8 cellular contexts compared by ENCODE assay signal in the genomic region with DNA sequence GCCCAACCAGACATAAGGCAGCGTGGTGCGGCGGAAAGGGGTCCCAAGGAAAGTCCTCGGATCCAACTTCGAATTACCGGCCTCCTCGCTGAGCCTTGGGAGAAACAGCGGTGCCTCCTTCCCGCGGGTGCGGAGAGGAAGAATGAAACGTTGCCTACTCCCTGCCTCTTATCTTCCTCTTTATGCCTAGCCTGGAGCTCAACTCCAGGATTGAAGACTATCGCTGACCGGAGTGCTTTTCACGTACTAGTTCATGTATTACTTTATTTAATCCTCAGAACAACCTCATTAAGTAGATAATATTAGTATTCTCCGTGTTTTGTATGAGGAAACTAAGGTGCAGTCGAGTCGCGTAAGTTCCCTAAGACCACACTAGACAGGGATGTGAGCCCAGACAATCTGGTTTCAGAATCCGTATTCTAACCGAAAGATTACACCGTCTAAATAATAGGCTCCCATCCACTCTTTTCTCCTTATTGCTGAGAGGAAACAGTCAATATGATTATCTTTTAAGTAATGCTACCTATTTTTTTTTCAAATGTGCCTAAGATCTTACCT. TPM values are rescaled to one million over a fixed set of nuclear protein-coding genes. Genes with fewer than 3 reads are reported as not detected.
DNase-seq lines count a peak whose midpoint lies in the region; ATAC-seq and TF ChIP-seq lines count a peak whose summit lies in the region.

No MANE protein-coding gene starts in this region.

- no peak for TF ChIP-seq POLR2A in esophagus muscularis mucosa (IDR thresholded peaks at IDR 0.05; ENCODE audit: low read depth)
- no peak for TF ChIP-seq POLR2A in ovary (IDR thresholded peaks at IDR 0.05)

- H3K27ac ChIP-seq in esophagus muscularis mucosa (replicated peaks in 1 of 4) (peak overlapping the region; percentile 80 to 89 (median 87)), ovary (peak overlapping the region; percentile 15 to 65)

- peak overlapping the region; percentile 69 to 84 (median 70) for H3K4me3 ChIP-seq in esophagus muscularis mucosa
- peak overlapping the region; percentile 92 for H3K4me3 ChIP-seq in ovary

- no peaks in the 10 kb centered on the region for H3K9me3 ChIP-seq in esophagus muscularis mucosa
- no peaks in the 10 kb centered on the region for H3K9me3 ChIP-seq in ovary

- WGBS in esophagus muscularis mucosa = 39% methylated on average over 18 of the region's 22 CpGs
- WGBS in ovary, 3 donors = 30 to 35% (median 32%) methylated on average over 22 of the region's 22 CpGs

- intact Hi-C loops in esophagus muscularis mucosa (cut with DNase I) = loop anchor here (10.0 kb wide), 1 partner anchor 195 kb away; no protein-coding TSS in a partner anchor
- intact Hi-C loops in ovary (cut with DNase I) = no loop called here

- ATAC-seq in HG02571 (IDR thresholded peaks at IDR 0.05; ENCODE audit: unreplicated experiment) = no peak

- H3K36me3 ChIP-seq in esophagus muscularis mucosa = peaks cover 0 to 6% (median 0%) of the 10 kb centered on the region in 4 donors
- H3K36me3 ChIP-seq in ovary = no peaks in the 10 kb centered on the region

- H3K27me3 ChIP-seq in esophagus muscularis mucosa = no peaks in the 10 kb centered on the region
- no peaks in the 10 kb centered on the region for H3K27me3 ChIP-seq in ovary

- DNase-seq in NCI-H146 (lab: John Stamatoyannopoulos, UW) (peak; percentile 61), NCI-H146 treated with DMSO at 0.1 percent for 48 hours (lab: John Stamatoyannopoulos, UW; ENCODE audit: unreplicated experiment) (no peak), SKM-1 (lab: John Stamatoyannopoulos, UW; ENCODE audit: unreplicated experiment) (peak; percentile 23), esophagus muscularis mucosa (ENCODE audit: extremely low spot score) (no peak), ovary (no peak)
- no peak for DNase-seq in stimulated activated CD4-positive, alpha-beta T cell treated with anti-CD3 and anti-CD28 coated beads, Interleukin-12 subunit alpha, Interleukin-12 subunit beta, amount 100 ng/mL, for 4 hours
- DNase-seq in activated CD4-positive, alpha-beta T cell treated with anti-CD3 and anti-CD28 coated beads, Interleukin-2, amount 50 U/mL, for 4 hours = no peak

- H3K4me1 ChIP-seq in esophagus muscularis mucosa (peaks cover 8 to 24% (median 20%) of the 10 kb centered on the region in 4 donors), ovary (ENCODE audit: insufficient read depth) (peaks cover 4% of the 10 kb centered on the region)

- TF ChIP-seq CTCF in esophagus muscularis mucosa (IDR thresholded peaks at IDR 0.05) (no peak), ovary (IDR thresholded peaks at IDR 0.05) (no peak)

- no peak for TF ChIP-seq EP300 in esophagus muscularis mucosa (IDR thresholded peaks at IDR 0.05)
- TF ChIP-seq EP300 in ovary (IDR thresholded peaks at IDR 0.05) = no peak

RNA-seq across cellular contexts. Expression of a gene that starts 0.8 kb away (rescaled TPM):
- 10 to 100 TPM in 1 of 4 donors, 1 to 10 TPM in 3; 6.6 to 10.8 (median 8.7) TPM for total RNA-seq in esophagus muscularis mucosa
- 10 to 100 TPM in 6 of 7 donors, 1 to 10 TPM in 1; 8.2 to 17.5 (median 12.0) TPM for total RNA-seq in ovary
- 10 to 100 TPM in 1 of 2 donors, 1 to 10 TPM in 1; 8.3 to 15.6 TPM for polyA plus RNA-seq in ovary

RNA-seq across cellular contexts. Expression of a gene that starts 29.8 kb away (rescaled TPM):
- total RNA-seq in esophagus muscularis mucosa (10 to 100 TPM; 18.6 to 44.1 (median 27.6) TPM), ovary (10 to 100 TPM in 6 of 7 donors, 1 to 10 TPM in 1; 8.7 to 31.3 (median 28.5) TPM)
- polyA plus RNA-seq in ovary = 10 to 100 TPM; 11.3 to 20.7 TPM

Comparison
In these comparisons a context has a peak if more than half of its experiments do, and no peak if none do; other contexts are left out.
1. DNase-seq: peak in NCI-H146 (single experiment) and SKM-1 (single experiment); none in NCI-H146 treated with DMSO at 0.1 percent for 48 hours (single experiment), esophagus muscularis mucosa (single experiment), ovary (0 of 5), stimulated activated CD4-positive, alpha-beta T cell treated with anti-CD3 and anti-CD28 coated beads, Interleukin-12 subunit alpha, Interleukin-12 subunit beta, amount 100 ng/mL, for 4 hours (single experiment) and activated CD4-positive, alpha-beta T cell treated with anti-CD3 and anti-CD28 coated beads, Interleukin-2, amount 50 U/mL, for 4 hours (0 of 2).